ENCODE assay signal across 30 cellular contexts in genomic region chr11:74412733-74413359, GRCh38. TPM values are rescaled to one million over a fixed set of nuclear protein-coding genes. Genes with fewer than 3 reads are reported as not detected.
"Had no signal": no experiment of that assay in that cellular context is flagged by ENCODE, and none has a peak within 500 bp of the region (broad histone marks: within the 10 kb centered on the region; RNA-seq: fewer than 3 reads in every experiment).

No MANE protein-coding gene starts in this region.

- DNase-seq: activated CD4-positive, alpha-beta T cell treated with anti-CD3 and anti-CD28 coated beads, Interleukin-2, amount 50 U/mL, for 1 hour; activated CD4-positive, CD25-positive, alpha-beta regulatory T cell treated with anti-CD3 and anti-CD28 coated beads, Interleukin-2, amount 50 U/mL, for 72 hours; activated CD8-positive, alpha-beta memory T cell treated with anti-CD3 and anti-CD28 coated beads for 24 hours; activated CD8-positive, alpha-beta memory T cell treated with anti-CD3 and anti-CD28 coated beads, Interleukin-2, amount 50 U/mL, for 4 hours; activated effector memory CD4-positive, alpha-beta T cell treated with anti-CD3 and anti-CD28 coated beads, Interleukin-2, amount 50 U/mL, for 16 hours; activated naive CD4-positive, alpha-beta T cell treated with anti-CD3 and anti-CD28 coated beads, Interleukin-2, amount 50 U/mL, for 16 hours; activated T-cell treated with anti-CD3 and anti-CD28 coated beads, Interleukin-2, amount 50 U/mL, for 4 hours; anterior cingulate cortex; brain microvascular endothelial cell; central memory CD4-positive, alpha-beta T cell; dermis blood vessel endothelial cell; effector CD8-positive, alpha-beta T cell; erythroblast; foreskin fibroblast; kidney; lower lobe of right lung; naive B cell; nucleus accumbens; posterior cingulate gyrus; small intestine; stimulated activated CD4-positive, alpha-beta T cell treated with anti-CD3 and anti-CD28 coated beads, Interleukin-2, amount 100 ng/mL, for 48 hours; stimulated activated naive CD4-positive, alpha-beta T cell treated with Interleukin-2 at 50 U/mL for 16 hours; SW 1271; WERI-Rb-1 had no signal

- H3K27ac Mint-ChIP-seq: naive B cell had no signal

- H3K27me3 ChIP-seq: brain microvascular endothelial cell, upper lobe of left lung had no signal

- H3K4me3 Mint-ChIP-seq: activated T-cell treated with anti-CD3 and anti-CD28 coated beads, Interleukin-2, amount 50 U/mL, for 4 hours; naive B cell had no signal

- H3K36me3 Mint-ChIP-seq: naive B cell had no signal

- H3K9me3 Mint-ChIP-seq: activated T-cell treated with anti-CD3 and anti-CD28 coated beads, Interleukin-2, amount 50 U/mL, for 4 hours had no signal

- H3K4me3 ChIP-seq: lower lobe of right lung, thoracic aorta, upper lobe of left lung had no signal

- H3K4me1 Mint-ChIP-seq: naive B cell had no signal

- H3K36me3 ChIP-seq: brain microvascular endothelial cell, lower lobe of right lung, thoracic aorta, upper lobe of left lung, WERI-Rb-1 had no signal

- H3K27me3 Mint-ChIP-seq: naive B cell had no signal

- ATAC-seq: left lobe of liver, lower lobe of right lung, sciatic nerve had no signal

- H3K27ac ChIP-seq: brain microvascular endothelial cell, lower lobe of right lung, thoracic aorta, upper lobe of left lung, WERI-Rb-1 had no signal

- H3K9me3 ChIP-seq: lower lobe of right lung, thoracic aorta, upper lobe of left lung had no signal

- FAIRE-seq: kidney, small intestine had no signal

RNA-seq across cellular contexts. Expression of gene KCNE3, which starts 54.5 kb away (rescaled TPM):
- total RNA-seq: activated T-cell treated with anti-CD3 and anti-CD28 coated beads, Interleukin-2, amount 50 U/mL, for 4 hours; T-helper 2 cell treated with Interferon-gamma antibody and Interleukin-4, amounts not matched to agents 100 ng/mL and 5 ng/mL, for 36 hours had no signal
- polyA plus RNA-seq: neural cell had no signal
